ENCODE assay signal across 11 cellular contexts in genomic region chr7:156608176-156608478, GRCh38. TPM values are rescaled to one million over a fixed set of nuclear protein-coding genes. Genes with fewer than 3 reads are reported as not detected.
DNase-seq lines count a peak whose midpoint lies in the region; ATAC-seq and TF ChIP-seq lines count a peak whose summit lies in the region.
"Had no signal": no experiment of that assay in that cellular context is flagged by ENCODE, and none has a peak within 500 bp of the region (broad histone marks: within the 10 kb centered on the region; RNA-seq: fewer than 3 reads in every experiment).

No MANE protein-coding gene starts in this region.

- intact Hi-C loops in breast epithelium (cut with DNase I; ENCODE audit: low total_unique reads) (no loop called here), MCF 10A (cut with micrococcal nuclease) (no loop called here), uterus (cut with DNase I; ENCODE audit: low total_unique reads) (no loop called here)

- no TSS peak for BruUV-seq in MCF 10A (replicated peaks; lab: Mats Ljungman, UMichigan)

- H3K4me1 Mint-ChIP-seq in MCF 10A (ENCODE audit: insufficient read depth, unreplicated experiment) = no peaks in the 10 kb centered on the region

- H3K4me1 ChIP-seq in breast epithelium = no peaks in the 10 kb centered on the region
- peaks cover 0 to 8% of the 10 kb centered on the region in 2 donors for H3K4me1 ChIP-seq in muscle layer of duodenum (ENCODE audit: control insufficient read depth in 1 of 2, insufficient read depth in 2 of 2, low read length in 2 of 2)
- H3K4me1 ChIP-seq in uterus = no peaks in the 10 kb centered on the region

- H3K27me3 ChIP-seq in breast epithelium (no peaks in the 10 kb centered on the region), muscle layer of duodenum (ENCODE audit: low read depth, low read length) (no peaks in the 10 kb centered on the region), uterus (peaks cover 0 to 3% of the 10 kb centered on the region in 2 donors)

- no peaks in the 10 kb centered on the region for H3K9me3 Mint-ChIP-seq in MCF 10A (ENCODE audit: unreplicated experiment)

- DNase-seq in breast epithelium (ENCODE audit: low spot score in 2 of 2) = no peak
- no peak for DNase-seq in MCF 10A (ENCODE audit: unreplicated experiment)
- DNase-seq in coronary artery (ENCODE audit: low spot score) = no peak
- no peak for DNase-seq in uterus
- no peak for DNase-seq in OCI-M2 (lab: John Stamatoyannopoulos, UW; ENCODE audit: unreplicated experiment)
- no peak for DNase-seq in NCI-H2081 (lab: John Stamatoyannopoulos, UW)
- DNase-seq: effector CD8-positive, alpha-beta T cell; NCI-H1436 treated with DMSO at 0.1 percent for 48 hours had no signal

- H3K36me3 ChIP-seq in breast epithelium (no peaks in the 10 kb centered on the region), muscle layer of duodenum (ENCODE audit: control insufficient read depth in 1 of 2, insufficient read depth in 2 of 2, low read length in 2 of 2) (no peaks in the 10 kb centered on the region), uterus (no peaks in the 10 kb centered on the region)

- no peak overlapping the region for H3K27ac Mint-ChIP-seq in MCF 10A (ENCODE audit: low read depth, unreplicated experiment)

- no peaks in the 10 kb centered on the region for H3K27me3 Mint-ChIP-seq in MCF 10A (ENCODE audit: insufficient read depth, unreplicated experiment)

- TF ChIP-seq POLR2A in breast epithelium (IDR thresholded peaks at IDR 0.05) = no peak
- TF ChIP-seq POLR2A in uterus (IDR thresholded peaks at IDR 0.05) = no peak

- H3K9me3 ChIP-seq in breast epithelium = no peaks in the 10 kb centered on the region
- H3K9me3 ChIP-seq in muscle layer of duodenum (ENCODE audit: control insufficient read depth in 1 of 2, low read length in 2 of 2) = no peaks in the 10 kb centered on the region
- no peaks in the 10 kb centered on the region for H3K9me3 ChIP-seq in uterus

- H3K4me3 ChIP-seq in breast epithelium (peak overlapping the region; percentile 41 to 65 (median 47)), coronary artery (peak overlapping the region; percentile 64), muscle layer of duodenum (ENCODE audit: low read depth in 1 of 2, low read length in 2 of 2) (peak overlapping the region; percentile 55 to 66), uterus (peak overlapping the region; percentile 5 to 11)

- H3K36me3 Mint-ChIP-seq in MCF 10A (ENCODE audit: insufficient read depth, unreplicated experiment) = no peaks in the 10 kb centered on the region

- CTCF ChIA-PET in MCF 10A (lab: Yijun Ruan, JAX) = no interaction called here

- POLR2A ChIA-PET in MCF 10A (lab: Yijun Ruan, JAX) = no interaction called here

- H3K27ac ChIP-seq in breast epithelium (no peak overlapping the region), coronary artery (no peak overlapping the region), muscle layer of duodenum (ENCODE audit: low read length) (no peak overlapping the region), uterus (no peak overlapping the region)
- H3K27ac ChIP-seq: HL-60 had no signal

- no peak for ATAC-seq in GM18867 (IDR thresholded peaks at IDR 0.05; ENCODE audit: unreplicated experiment)

- TF ChIP-seq CTCF in breast epithelium (IDR thresholded peaks at IDR 0.05) (no peak), MCF 10A (IDR thresholded peaks at IDR 0.05; ENCODE audit: unreplicated experiment) (no peak), coronary artery (IDR thresholded peaks at IDR 0.05) (no peak), uterus (IDR thresholded peaks at IDR 0.05) (no peak)

- no peak overlapping the region for H3K4me3 Mint-ChIP-seq in MCF 10A (ENCODE audit: unreplicated experiment)

RNA-seq across cellular contexts. Expression of gene RNF32, which starts 32.4 kb away (rescaled TPM):
- total RNA-seq in breast epithelium = 1 to 10 TPM in 2 of 3 donors, under 1 TPM in 1; 0.98 to 2.9 (median 1.3) TPM
- 3.0 and 3.6 TPM in 2 replicates for total RNA-seq in MCF 10A (2022)
- total RNA-seq in uterus = under 1 TPM in 2 of 4 donors, not detected in 2; 0.41 to 0.58 TPM

Comparison
In these comparisons a context has a peak if more than half of its experiments do, and no peak if none do; other contexts are left out.
1. H3K4me3 ChIP-seq: peak in every context shown above with its lines; median percentile 64 in coronary artery; 60 in muscle layer of duodenum; 47 in breast epithelium; 8 in uterus.